ENCODE assay signal across 1 cellular context in the genomic region with DNA sequence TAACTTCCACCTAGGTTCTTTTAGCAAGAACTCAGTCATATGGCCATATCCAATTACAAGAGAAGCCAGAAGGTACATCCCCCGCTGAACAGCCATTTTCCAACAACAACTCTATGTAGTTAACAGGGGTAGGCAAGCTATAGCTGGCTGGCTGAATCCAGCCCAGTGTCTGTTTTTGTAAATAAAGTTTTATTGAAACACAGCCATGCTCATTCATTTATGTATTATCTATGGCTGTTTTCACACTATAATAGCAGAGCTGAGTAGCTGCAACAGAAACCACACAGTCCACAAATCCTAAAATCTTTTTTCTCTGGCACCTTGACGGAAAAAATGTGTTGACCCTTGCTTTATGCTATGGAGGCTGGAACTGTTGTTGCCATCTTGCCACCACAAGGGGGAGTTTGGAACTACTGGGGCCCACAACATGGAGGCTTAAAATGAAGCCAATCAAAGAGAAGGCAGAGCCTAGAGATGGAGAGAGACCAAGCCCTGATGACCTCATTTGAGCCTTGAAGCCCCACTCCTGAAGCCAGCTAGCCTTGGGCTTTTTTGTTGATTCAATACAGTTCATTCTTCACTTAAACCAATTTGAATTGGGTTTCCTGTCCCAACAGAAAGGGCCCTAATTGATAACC.
A peak's percentile ranks its signal among the peaks of the same experiment; 100 is the strongest.
TF ChIP-seq lines count a peak whose summit lies in the region.

No MANE protein-coding gene starts in this region.

TF ChIP-seq in HepG2, 621 proteins besides CTCF, POLR2A, EP300 and RAD21 (continues in another document):
- TF ChIP-seq NR2C2 (CRISPR knock-in tag; IDR thresholded peaks at IDR 0.05; ENCODE audit: borderline replicate concordance) (no peak), PTBP1 (IDR thresholded peaks at IDR 0.05; ENCODE audit: low read depth, low read length, poor library complexity, severe bottlenecking) (no peak), ARID2 (CRISPR knock-in tag; IDR thresholded peaks at IDR 0.05; ENCODE audit: borderline replicate concordance) (no peak), ZBTB7A (CRISPR knock-in tag; IDR thresholded peaks at IDR 0.05) (0 out of 2 replicates have a peak, but pooled peaks have one; percentile 40), NCOA2 (CRISPR knock-in tag; IDR thresholded peaks at IDR 0.05) (no peak), ZMYM4 (CRISPR knock-in tag; IDR thresholded peaks at IDR 0.05) (peak; percentile 75), ZNF343 (CRISPR knock-in tag; IDR thresholded peaks at IDR 0.05) (no peak), ZNF788 (CRISPR knock-in tag; IDR thresholded peaks at IDR 0.05; ENCODE audit: borderline replicate concordance) (no peak), SRY (CRISPR knock-in tag; IDR thresholded peaks at IDR 0.05) (no peak), NR2F2 (IDR thresholded peaks at IDR 0.05; ENCODE audit: borderline replicate concordance, low read depth) (no peak), ZNF329 (CRISPR knock-in tag; IDR thresholded peaks at IDR 0.05; ENCODE audit: low read depth) (no peak), ZNF607 (CRISPR knock-in tag; IDR thresholded peaks at IDR 0.05; ENCODE audit: borderline replicate concordance) (0 out of 2 replicates have a peak, but pooled peaks have one; percentile 31), KDM1A (CRISPR knock-in tag; IDR thresholded peaks at IDR 0.05) (no peak), HMG20A (CRISPR knock-in tag; IDR thresholded peaks at IDR 0.05; ENCODE audit: borderline replicate concordance) (no peak), SMAD3 (CRISPR knock-in tag; IDR thresholded peaks at IDR 0.05) (0 out of 2 replicates have a peak, but pooled peaks have one; percentile 28), KLF13 (CRISPR knock-in tag; IDR thresholded peaks at IDR 0.05) (no peak), ETV5 (CRISPR knock-in tag; IDR thresholded peaks at IDR 0.05; ENCODE audit: borderline replicate concordance) (no peak), IKZF1 (IDR thresholded peaks at IDR 0.05) (no peak), AGO1 (IDR thresholded peaks at IDR 0.05; ENCODE audit: low read depth, low read length, poor library complexity, severe bottlenecking) (no peak), DNMT1 (CRISPR knock-in tag; IDR thresholded peaks at IDR 0.05) (no peak), ZNF614 (CRISPR knock-in tag; IDR thresholded peaks at IDR 0.05; ENCODE audit: borderline replicate concordance) (no peak), KAT8 (CRISPR knock-in tag; IDR thresholded peaks at IDR 0.05) (peak; percentile 36; the same call in 1 of the 2 replicates), KAT2B (IDR thresholded peaks at IDR 0.05; ENCODE audit: borderline replicate concordance, low read depth, low read length) (no peak), SNRNP70 (IDR thresholded peaks at IDR 0.05; ENCODE audit: low read depth, low read length) (no peak), ZNF34 (CRISPR knock-in tag; IDR thresholded peaks at IDR 0.05; ENCODE audit: borderline replicate concordance) (no peak), CHD4 (IDR thresholded peaks at IDR 0.05; ENCODE audit: borderline replicate concordance, low read length) (peak; percentile 46; the same call in 1 of the 2 replicates), HMGA1 (CRISPR knock-in tag; conservative IDR thresholded peaks at IDR 0.05) (no peak), ZNF768 (CRISPR knock-in tag; IDR thresholded peaks at IDR 0.05) (no peak)
- TF ChIP-seq, protein P1, sequence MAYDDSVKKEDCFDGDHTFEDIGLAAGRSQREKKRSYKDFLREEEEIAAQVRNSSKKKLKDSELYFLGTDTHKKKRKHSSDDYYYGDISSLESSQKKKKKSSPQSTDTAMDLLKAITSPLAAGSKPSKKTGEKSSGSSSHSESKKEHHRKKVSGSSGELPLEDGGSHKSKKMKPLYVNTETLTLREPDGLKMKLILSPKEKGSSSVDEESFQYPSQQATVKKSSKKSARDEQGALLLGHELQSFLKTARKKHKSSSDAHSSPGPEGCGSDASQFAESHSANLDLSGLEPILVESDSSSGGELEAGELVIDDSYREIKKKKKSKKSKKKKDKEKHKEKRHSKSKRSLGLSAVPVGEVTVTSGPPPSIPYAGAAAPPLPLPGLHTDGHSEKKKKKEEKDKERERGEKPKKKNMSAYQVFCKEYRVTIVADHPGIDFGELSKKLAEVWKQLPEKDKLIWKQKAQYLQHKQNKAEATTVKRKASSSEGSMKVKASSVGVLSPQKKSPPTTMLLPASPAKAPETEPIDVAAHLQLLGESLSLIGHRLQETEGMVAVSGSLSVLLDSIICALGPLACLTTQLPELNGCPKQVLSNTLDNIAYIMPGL (CRISPR knock-in tag; IDR thresholded peaks at IDR 0.05; ENCODE audit: borderline replicate concordance in 1 of 2, low read depth in 1 of 2): 0 out of 4 replicates have a peak, but pooled peaks of 1 of the 2 experiments have one; percentile 28
- TF ChIP-seq, protein P2, sequence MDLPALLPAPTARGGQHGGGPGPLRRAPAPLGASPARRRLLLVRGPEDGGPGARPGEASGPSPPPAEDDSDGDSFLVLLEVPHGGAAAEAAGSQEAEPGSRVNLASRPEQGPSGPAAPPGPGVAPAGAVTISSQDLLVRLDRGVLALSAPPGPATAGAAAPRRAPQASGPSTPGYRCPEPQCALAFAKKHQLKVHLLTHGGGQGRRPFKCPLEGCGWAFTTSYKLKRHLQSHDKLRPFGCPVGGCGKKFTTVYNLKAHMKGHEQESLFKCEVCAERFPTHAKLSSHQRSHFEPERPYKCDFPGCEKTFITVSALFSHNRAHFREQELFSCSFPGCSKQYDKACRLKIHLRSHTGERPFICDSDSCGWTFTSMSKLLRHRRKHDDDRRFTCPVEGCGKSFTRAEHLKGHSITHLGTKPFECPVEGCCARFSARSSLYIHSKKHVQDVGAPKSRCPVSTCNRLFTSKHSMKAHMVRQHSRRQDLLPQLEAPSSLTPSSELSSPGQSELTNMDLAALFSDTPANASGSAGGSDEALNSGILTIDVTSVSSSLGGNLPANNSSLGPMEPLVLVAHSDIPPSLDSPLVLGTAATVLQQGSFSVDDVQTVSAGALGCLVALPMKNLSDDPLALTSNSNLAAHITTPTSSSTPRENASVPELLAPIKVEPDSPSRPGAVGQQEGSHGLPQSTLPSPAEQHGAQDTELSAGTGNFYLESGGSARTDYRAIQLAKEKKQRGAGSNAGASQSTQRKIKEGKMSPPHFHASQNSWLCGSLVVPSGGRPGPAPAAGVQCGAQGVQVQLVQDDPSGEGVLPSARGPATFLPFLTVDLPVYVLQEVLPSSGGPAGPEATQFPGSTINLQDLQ (CRISPR knock-in tag; IDR thresholded peaks at IDR 0.05): no peak
- TF ChIP-seq, protein P3, sequence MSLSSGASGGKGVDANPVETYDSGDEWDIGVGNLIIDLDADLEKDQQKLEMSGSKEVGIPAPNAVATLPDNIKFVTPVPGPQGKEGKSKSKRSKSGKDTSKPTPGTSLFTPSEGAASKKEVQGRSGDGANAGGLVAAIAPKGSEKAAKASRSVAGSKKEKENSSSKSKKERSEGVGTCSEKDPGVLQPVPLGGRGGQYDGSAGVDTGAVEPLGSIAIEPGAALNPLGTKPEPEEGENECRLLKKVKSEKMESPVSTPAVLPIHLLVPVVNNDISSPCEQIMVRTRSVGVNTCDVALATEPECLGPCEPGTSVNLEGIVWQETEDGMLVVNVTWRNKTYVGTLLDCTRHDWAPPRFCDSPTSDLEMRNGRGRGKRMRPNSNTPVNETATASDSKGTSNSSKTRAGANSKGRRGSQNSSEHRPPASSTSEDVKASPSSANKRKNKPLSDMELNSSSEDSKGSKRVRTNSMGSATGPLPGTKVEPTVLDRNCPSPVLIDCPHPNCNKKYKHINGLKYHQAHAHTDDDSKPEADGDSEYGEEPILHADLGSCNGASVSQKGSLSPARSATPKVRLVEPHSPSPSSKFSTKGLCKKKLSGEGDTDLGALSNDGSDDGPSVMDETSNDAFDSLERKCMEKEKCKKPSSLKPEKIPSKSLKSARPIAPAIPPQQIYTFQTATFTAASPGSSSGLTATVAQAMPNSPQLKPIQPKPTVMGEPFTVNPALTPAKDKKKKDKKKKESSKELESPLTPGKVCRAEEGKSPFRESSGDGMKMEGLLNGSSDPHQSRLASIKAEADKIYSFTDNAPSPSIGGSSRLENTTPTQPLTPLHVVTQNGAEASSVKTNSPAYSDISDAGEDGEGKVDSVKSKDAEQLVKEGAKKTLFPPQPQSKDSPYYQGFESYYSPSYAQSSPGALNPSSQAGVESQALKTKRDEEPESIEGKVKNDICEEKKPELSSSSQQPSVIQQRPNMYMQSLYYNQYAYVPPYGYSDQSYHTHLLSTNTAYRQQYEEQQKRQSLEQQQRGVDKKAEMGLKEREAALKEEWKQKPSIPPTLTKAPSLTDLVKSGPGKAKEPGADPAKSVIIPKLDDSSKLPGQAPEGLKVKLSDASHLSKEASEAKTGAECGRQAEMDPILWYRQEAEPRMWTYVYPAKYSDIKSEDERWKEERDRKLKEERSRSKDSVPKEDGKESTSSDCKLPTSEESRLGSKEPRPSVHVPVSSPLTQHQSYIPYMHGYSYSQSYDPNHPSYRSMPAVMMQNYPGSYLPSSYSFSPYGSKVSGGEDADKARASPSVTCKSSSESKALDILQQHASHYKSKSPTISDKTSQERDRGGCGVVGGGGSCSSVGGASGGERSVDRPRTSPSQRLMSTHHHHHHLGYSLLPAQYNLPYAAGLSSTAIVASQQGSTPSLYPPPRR (CRISPR knock-in tag; IDR thresholded peaks at IDR 0.05; ENCODE audit: borderline replicate concordance): no peak
- TF ChIP-seq, protein P4, sequence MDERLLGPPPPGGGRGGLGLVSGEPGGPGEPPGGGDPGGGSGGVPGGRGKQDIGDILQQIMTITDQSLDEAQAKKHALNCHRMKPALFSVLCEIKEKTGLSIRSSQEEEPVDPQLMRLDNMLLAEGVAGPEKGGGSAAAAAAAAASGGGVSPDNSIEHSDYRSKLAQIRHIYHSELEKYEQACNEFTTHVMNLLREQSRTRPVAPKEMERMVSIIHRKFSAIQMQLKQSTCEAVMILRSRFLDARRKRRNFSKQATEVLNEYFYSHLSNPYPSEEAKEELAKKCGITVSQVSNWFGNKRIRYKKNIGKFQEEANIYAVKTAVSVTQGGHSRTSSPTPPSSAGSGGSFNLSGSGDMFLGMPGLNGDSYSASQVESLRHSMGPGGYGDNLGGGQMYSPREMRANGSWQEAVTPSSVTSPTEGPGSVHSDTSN (CRISPR knock-in tag; IDR thresholded peaks at IDR 0.05): no peak
- TF ChIP-seq, protein P5, sequence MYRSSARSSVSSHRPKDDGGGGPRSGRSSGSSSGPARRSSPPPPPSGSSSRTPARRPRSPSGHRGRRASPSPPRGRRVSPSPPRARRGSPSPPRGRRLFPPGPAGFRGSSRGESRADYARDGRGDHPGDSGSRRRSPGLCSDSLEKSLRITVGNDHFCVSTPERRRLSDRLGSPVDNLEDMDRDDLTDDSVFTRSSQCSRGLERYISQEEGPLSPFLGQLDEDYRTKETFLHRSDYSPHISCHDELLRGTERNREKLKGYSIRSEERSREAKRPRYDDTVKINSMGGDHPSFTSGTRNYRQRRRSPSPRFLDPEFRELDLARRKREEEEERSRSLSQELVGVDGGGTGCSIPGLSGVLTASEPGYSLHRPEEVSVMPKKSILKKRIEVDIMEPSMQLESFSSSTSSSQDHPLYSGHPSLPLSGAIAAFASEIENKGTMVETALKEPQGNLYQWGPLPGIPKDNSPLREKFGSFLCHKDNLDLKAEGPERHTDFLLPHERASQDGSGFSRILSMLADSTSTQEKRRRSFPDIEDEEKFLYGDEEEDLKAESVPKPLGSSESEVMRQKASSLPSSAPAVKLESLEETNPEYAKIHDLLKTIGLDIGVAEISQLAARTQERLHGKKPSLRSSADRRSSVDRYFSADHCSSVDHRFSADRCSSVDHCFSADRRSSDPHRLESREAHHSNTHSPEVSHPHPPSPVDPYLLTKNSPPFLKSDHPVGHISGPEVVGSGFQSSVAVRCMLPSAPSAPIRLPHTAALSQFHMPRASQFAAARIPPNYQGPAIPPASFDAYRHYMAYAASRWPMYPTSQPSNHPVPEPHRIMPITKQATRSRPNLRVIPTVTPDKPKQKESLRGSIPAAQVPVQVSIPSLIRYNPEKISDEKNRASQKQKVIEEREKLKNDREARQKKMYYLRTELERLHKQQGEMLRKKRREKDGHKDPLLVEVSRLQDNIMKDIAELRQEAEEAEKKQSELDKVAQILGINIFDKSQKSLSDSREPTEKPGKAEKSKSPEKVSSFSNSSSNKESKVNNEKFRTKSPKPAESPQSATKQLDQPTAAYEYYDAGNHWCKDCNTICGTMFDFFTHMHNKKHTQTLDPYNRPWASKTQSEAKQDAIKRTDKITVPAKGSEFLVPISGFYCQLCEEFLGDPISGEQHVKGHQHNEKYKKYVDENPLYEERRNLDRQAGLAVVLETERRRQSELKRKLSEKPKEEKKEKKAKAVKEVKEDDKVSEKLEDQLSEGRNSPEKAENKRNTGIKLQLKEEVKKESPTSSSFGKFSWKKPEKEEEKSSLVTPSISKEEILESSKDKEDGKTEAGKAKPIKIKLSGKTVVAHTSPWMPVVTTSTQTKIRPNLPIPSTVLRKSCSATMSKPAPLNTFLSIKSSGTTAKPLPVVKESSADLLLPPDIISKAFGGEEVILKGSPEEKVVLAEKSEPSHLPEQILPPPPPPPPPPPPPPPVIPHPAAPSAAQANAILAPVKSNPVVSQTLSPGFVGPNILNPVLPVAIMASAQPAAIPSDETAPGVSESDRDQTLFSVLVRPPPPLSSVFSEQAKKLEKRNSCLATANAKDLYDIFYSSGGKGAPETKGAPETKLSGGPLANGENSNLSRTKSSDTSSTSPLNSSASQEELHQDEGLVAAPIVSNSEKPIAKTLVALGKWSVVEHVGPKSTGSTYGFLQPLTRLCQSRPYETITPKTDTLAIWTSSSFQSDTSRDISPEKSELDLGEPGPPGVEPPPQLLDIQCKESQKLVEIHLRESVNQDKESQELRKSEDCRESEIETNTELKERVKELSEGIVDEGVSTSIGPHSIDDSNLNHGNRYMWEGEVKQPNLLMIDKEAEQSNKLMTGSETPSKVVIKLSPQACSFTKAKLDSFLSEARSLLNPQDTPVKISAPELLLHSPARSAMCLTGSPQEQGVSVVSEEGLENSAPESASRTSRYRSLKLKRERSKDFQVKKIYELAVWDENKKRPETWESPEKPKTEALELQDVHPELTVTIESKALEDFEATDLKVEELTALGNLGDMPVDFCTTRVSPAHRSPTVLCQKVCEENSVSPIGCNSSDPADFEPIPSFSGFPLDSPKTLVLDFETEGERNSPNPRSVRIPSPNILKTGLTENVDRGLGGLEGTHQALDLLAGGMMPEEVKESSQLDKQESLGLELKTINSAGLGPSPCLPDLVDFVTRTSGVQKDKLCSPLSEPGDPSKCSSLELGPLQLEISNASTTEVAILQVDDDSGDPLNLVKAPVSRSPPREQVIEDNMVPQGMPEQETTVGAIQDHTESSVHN (CRISPR knock-in tag; IDR thresholded peaks at IDR 0.05): no peak
- TF ChIP-seq, protein P6, sequence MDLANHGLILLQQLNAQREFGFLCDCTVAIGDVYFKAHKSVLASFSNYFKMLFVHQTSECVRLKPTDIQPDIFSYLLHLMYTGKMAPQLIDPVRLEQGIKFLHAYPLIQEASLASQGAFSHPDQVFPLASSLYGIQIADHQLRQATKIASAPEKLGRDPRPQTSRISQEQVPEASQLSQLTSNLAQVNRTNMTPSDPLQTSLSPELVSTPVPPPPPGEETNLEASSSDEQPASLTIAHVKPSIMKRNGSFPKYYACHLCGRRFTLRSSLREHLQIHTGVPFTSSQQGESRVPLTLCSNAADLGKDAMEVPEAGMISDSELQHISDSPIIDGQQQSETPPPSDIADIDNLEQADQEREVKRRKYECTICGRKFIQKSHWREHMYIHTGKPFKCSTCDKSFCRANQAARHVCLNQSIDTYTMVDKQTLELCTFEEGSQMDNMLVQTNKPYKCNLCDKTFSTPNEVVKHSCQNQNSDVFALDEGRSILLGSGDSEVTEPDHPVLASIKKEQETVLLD (CRISPR knock-in tag; IDR thresholded peaks at IDR 0.05; ENCODE audit: low read depth): no peak
- TF ChIP-seq, protein P7, sequence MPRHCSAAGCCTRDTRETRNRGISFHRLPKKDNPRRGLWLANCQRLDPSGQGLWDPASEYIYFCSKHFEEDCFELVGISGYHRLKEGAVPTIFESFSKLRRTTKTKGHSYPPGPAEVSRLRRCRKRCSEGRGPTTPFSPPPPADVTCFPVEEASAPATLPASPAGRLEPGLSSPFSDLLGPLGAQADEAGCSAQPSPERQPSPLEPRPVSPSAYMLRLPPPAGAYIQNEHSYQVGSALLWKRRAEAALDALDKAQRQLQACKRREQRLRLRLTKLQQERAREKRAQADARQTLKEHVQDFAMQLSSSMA (CRISPR knock-in tag; IDR thresholded peaks at IDR 0.05): no peak
